Comparison of ENCODE assay signal across 8 cellular contexts in genomic region chr6:16316741-16317251, GRCh38.
DNase-seq lines count a peak whose midpoint lies in the region; ATAC-seq and TF ChIP-seq lines count a peak whose summit lies in the region.

No MANE protein-coding gene starts in this region.

- DNase-seq in BE2C, result peak; percentile 51
- peak; percentile 53 for DNase-seq in GM13977 (ENCODE audit: low spot score)
- DNase-seq in NCI-H82 (lab: John Stamatoyannopoulos, UW), result peak; percentile 81
- peak; percentile 44 for DNase-seq in brain microvascular endothelial cell
- DNase-seq in mesenchymal stem cell, result peak; percentile 68
- DNase-seq in OCI-M2 (lab: John Stamatoyannopoulos, UW; ENCODE audit: unreplicated experiment), result no peak
- DNase-seq in effector CD8-positive, alpha-beta T cell (lab: John Stamatoyannopoulos, UW), result no peak

- peaks cover 6% of the 10 kb centered on the region for H3K79me1 ChIP-seq in mesenchymal stem cell (replicated peaks; ENCODE audit: low read length, poor library complexity, severe bottlenecking)

- peak overlapping the region in 1 of 2 experiments; percentile 37 for H3K14ac ChIP-seq in mesenchymal stem cell (ENCODE audit: low read length in 2 of 2)

- 43% methylated on average over 6 of the region's 7 CpGs for WGBS in mesenchymal stem cell

- no peak overlapping the region for H3K4ac ChIP-seq in mesenchymal stem cell (ENCODE audit: low read depth in 1 of 2, low read length in 2 of 2)

- H2AK5ac ChIP-seq in mesenchymal stem cell (ENCODE audit: low read length, severe bottlenecking), result no peak overlapping the region

- no peak overlapping the region for H2BK15ac ChIP-seq in mesenchymal stem cell (ENCODE audit: low read depth, poor library complexity, severe bottlenecking)

- peak overlapping the region in 1 of 2 experiments; percentile 77 for H3K18ac ChIP-seq in mesenchymal stem cell (ENCODE audit: low read depth in 1 of 2, low read length in 2 of 2)

- H3K4me1 ChIP-seq in BE2C (no peaks in the 10 kb centered on the region; the same call in none of the 2 replicates), mesenchymal stem cell (ENCODE audit: control insufficient read depth, insufficient read depth, low read depth, low read length) (peaks cover 20% of the 10 kb centered on the region)

- no peak overlapping the region for H3K4me3 ChIP-seq in BE2C (ENCODE audit: low read depth, low read length)
- no peak overlapping the region for H3K4me3 ChIP-seq in brain microvascular endothelial cell (ENCODE audit: low read depth, low read length)
- H3K4me3 ChIP-seq in mesenchymal stem cell (ENCODE audit: insufficient read depth in 1 of 2, low read depth in 1 of 2, low read length in 2 of 2), result no peak overlapping the region

- H4K8ac ChIP-seq in mesenchymal stem cell (ENCODE audit: low read length), result peak overlapping the region; percentile 72

- no peak overlapping the region for H2BK12ac ChIP-seq in mesenchymal stem cell (ENCODE audit: low read length in 2 of 2)

- H2BK5ac ChIP-seq in mesenchymal stem cell (ENCODE audit: low read depth, low read length, poor library complexity, severe bottlenecking), result no peak overlapping the region

- H4K91ac ChIP-seq in mesenchymal stem cell (ENCODE audit: low read length), result no peak overlapping the region

- in situ Hi-C loops in GM13977 (cut with MboI; ENCODE audit: low pct_unique_long_range_greater_than_20kb, low sequenced_read_pairs, unreplicated experiment), result no loop called here
- in situ Hi-C loops in brain microvascular endothelial cell (cut with HindIII; ENCODE audit: low pct_ligation_motif_present, low sequenced_read_pairs), result no loop called here

- no peaks in the 10 kb centered on the region for H3K27me3 ChIP-seq in BE2C
- no peaks in the 10 kb centered on the region for H3K27me3 ChIP-seq in brain microvascular endothelial cell (replicated peaks)
- H3K27me3 ChIP-seq in mesenchymal stem cell (ENCODE audit: control insufficient read depth in 1 of 2, insufficient read depth in 1 of 2, low read length in 2 of 2), result no peaks in the 10 kb centered on the region

- no peak for ATAC-seq in GM21390 (IDR thresholded peaks at IDR 0.05; ENCODE audit: unreplicated experiment)

- H2AFZ ChIP-seq in mesenchymal stem cell (ENCODE audit: low read depth, low read length), result no peak overlapping the region

- H3K27ac ChIP-seq in brain microvascular endothelial cell (peak overlapping the region; percentile 32), mesenchymal stem cell (ENCODE audit: low read length, poor library complexity, severe bottlenecking) (no peak overlapping the region)

- no peak overlapping the region for H2BK120ac ChIP-seq in mesenchymal stem cell (ENCODE audit: low read depth, low read length)

- H3K36me3 ChIP-seq in BE2C, result no peaks in the 10 kb centered on the region
- H3K36me3 ChIP-seq in brain microvascular endothelial cell (replicated peaks), result no peaks in the 10 kb centered on the region
- no peaks in the 10 kb centered on the region for H3K36me3 ChIP-seq in mesenchymal stem cell (ENCODE audit: control insufficient read depth in 1 of 2, insufficient read depth in 2 of 2, low read depth in 1 of 2, low read length in 2 of 2)

- TF ChIP-seq CTCF in BE2C (IDR thresholded peaks at IDR 0.05; ENCODE audit: low read depth, low read length), result peak; percentile 79
- TF ChIP-seq CTCF in GM13977 (IDR thresholded peaks at IDR 0.05; ENCODE audit: extremely low read depth, insufficient read depth, missing control alignments), result peak; percentile 60
- TF ChIP-seq CTCF in brain microvascular endothelial cell (IDR thresholded peaks at IDR 0.05; ENCODE audit: low read depth, low read length, missing control alignments), result peak; percentile 81

- H3K4me2 ChIP-seq in mesenchymal stem cell (ENCODE audit: low read length, poor library complexity, severe bottlenecking), result peak overlapping the region; percentile 45

- H3K9ac ChIP-seq in mesenchymal stem cell (ENCODE audit: low read length), result peak overlapping the region; percentile 80

- no peaks in the 10 kb centered on the region for H3K9me3 ChIP-seq in BE2C
- no peaks in the 10 kb centered on the region for H3K9me3 ChIP-seq in mesenchymal stem cell (ENCODE audit: control insufficient read depth, low read length)

- H3K23ac ChIP-seq in mesenchymal stem cell (ENCODE audit: low read length in 2 of 2), result no peak overlapping the region

Comparison
In these comparisons a context has a peak if more than half of its experiments do, and no peak if none do; other contexts are left out.
1. DNase-seq: peak in BE2C (single experiment), GM13977 (single experiment), NCI-H82 (single experiment), brain microvascular endothelial cell (single experiment) and mesenchymal stem cell (single experiment); none in OCI-M2 (single experiment) and effector CD8-positive, alpha-beta T cell (single experiment).
2. Peak in every context shown above with its lines, with median percentiles within 50 percentile points of each other: CTCF ChIP-seq.